ENCODE assay signal across 12 cellular contexts in genomic region chr3:11226042-11226370, GRCh38. TPM values are rescaled to one million over a fixed set of nuclear protein-coding genes. Genes with fewer than 3 reads are reported as not detected.
DNase-seq lines count a peak whose midpoint lies in the region; ATAC-seq, FAIRE-seq and TF ChIP-seq lines count a peak whose summit lies in the region.
"Had no signal": no experiment of that assay in that cellular context is flagged by ENCODE, and none has a peak within 500 bp of the region (broad histone marks: within the 10 kb centered on the region; RNA-seq: fewer than 3 reads in every experiment).

No MANE protein-coding gene starts in this region.

- no peaks in the 10 kb centered on the region for H3K79me2 ChIP-seq in hepatocyte

- H3K36me3 ChIP-seq in hepatocyte (replicated peaks; ENCODE audit: insufficient read depth, low read depth) (no peaks in the 10 kb centered on the region), small intestine (ENCODE audit: control insufficient read depth in 2 of 2, insufficient read depth in 2 of 2, low read length in 2 of 2) (no peaks in the 10 kb centered on the region)

- peaks cover 7% of the 10 kb centered on the region for H3K27me3 Mint-ChIP-seq in HFFc6 (ENCODE audit: insufficient read depth)
- peaks cover 2% of the 10 kb centered on the region for H3K27me3 Mint-ChIP-seq in glutamatergic neuron (ENCODE audit: unreplicated experiment)

- H3K27ac ChIP-seq in hepatocyte (peak overlapping the region; percentile 61), small intestine (ENCODE audit: low read depth in 1 of 2, low read length in 1 of 2) (peak overlapping the region; percentile 92)

- H3K4me2 ChIP-seq in hepatocyte, result no peak overlapping the region

- H3K9me2 ChIP-seq in hepatocyte (replicated peaks; ENCODE audit: insufficient read depth), result no peaks in the 10 kb centered on the region

- H2AFZ ChIP-seq in hepatocyte, result no peak overlapping the region

- H3K4me1 Mint-ChIP-seq in HFFc6 (ENCODE audit: low read depth) (peaks cover 69% of the 10 kb centered on the region), glutamatergic neuron (ENCODE audit: low read depth, unreplicated experiment) (no peaks in the 10 kb centered on the region)

- H3K9me3 Mint-ChIP-seq in HFFc6 (no peaks in the 10 kb centered on the region), glutamatergic neuron (ENCODE audit: unreplicated experiment) (no peaks in the 10 kb centered on the region)
- H3K9me3 Mint-ChIP-seq: activated naive CD4-positive, alpha-beta T cell treated with anti-CD3 and anti-CD28 coated beads, Interleukin-2, amount 10 ng/mL, durations not matched to agents 7 days and 5 days; T-helper 1 cell treated with Interleukin-12 subunit alpha and Interleukin-12 subunit beta and Interleukin-4 antibody, amounts not matched to agents 30 μg/mL and 1 μg/mL, for 36 hours had no signal

- H3K4me3 Mint-ChIP-seq in HFFc6 (peak overlapping the region; percentile 82), glutamatergic neuron (ENCODE audit: unreplicated experiment) (no peak overlapping the region)
- H3K4me3 Mint-ChIP-seq: activated naive CD4-positive, alpha-beta T cell treated with anti-CD3 and anti-CD28 coated beads, Interleukin-2, amount 10 ng/mL, durations not matched to agents 7 days and 5 days; T-helper 1 cell treated with Interleukin-12 subunit alpha and Interleukin-12 subunit beta and Interleukin-4 antibody, amounts not matched to agents 30 μg/mL and 1 μg/mL, for 36 hours had no signal

- 77% methylated on average over 6 of the region's 6 CpGs for WGBS in hepatocyte (ENCODE audit: low lambda C conversion rate, missing lambda C conversion rate)
- WGBS in small intestine, 3 donors, result 11 to 68% (median 34%) methylated on average over 6 of the region's 6 CpGs

- H3K9me3 ChIP-seq in hepatocyte (ENCODE audit: low read depth) (no peaks in the 10 kb centered on the region), small intestine (ENCODE audit: control insufficient read depth, low read depth) (no peaks in the 10 kb centered on the region)

- no peak for ATAC-seq in HG03457 (IDR thresholded peaks at IDR 0.05; ENCODE audit: unreplicated experiment)

- H3K27me3 ChIP-seq in hepatocyte, result no peaks in the 10 kb centered on the region
- no peaks in the 10 kb centered on the region for H3K27me3 ChIP-seq in small intestine (ENCODE audit: control insufficient read depth in 2 of 2, insufficient read depth in 2 of 2, low read length in 2 of 2)

- peak overlapping the region; percentile 38; the same call in 1 of the 2 replicates for H3K4me3 ChIP-seq in WI38 (ENCODE audit: low read depth, low read length)
- H3K4me3 ChIP-seq in hepatocyte, result no peak overlapping the region
- H3K4me3 ChIP-seq in small intestine (ENCODE audit: low read depth in 1 of 2, low read length in 2 of 2), result peak overlapping the region in 1 of 2 donors; percentile 41

- H3K27ac Mint-ChIP-seq in HFFc6 (peak overlapping the region; percentile 92), glutamatergic neuron (ENCODE audit: unreplicated experiment) (no peak overlapping the region)
- H3K27ac Mint-ChIP-seq: activated naive CD4-positive, alpha-beta T cell treated with anti-CD3 and anti-CD28 coated beads, Interleukin-2, amount 10 ng/mL, durations not matched to agents 7 days and 5 days; T-helper 1 cell treated with Interleukin-12 subunit alpha and Interleukin-12 subunit beta and Interleukin-4 antibody, amounts not matched to agents 30 μg/mL and 1 μg/mL, for 36 hours had no signal

- H4K20me1 ChIP-seq in hepatocyte (ENCODE audit: insufficient read depth, poor library complexity, severe bottlenecking), result no peaks in the 10 kb centered on the region

- peaks cover 16% of the 10 kb centered on the region; the same call in 1 of the 2 replicates for H3K36me3 Mint-ChIP-seq in HFFc6 (ENCODE audit: low read depth)
- H3K36me3 Mint-ChIP-seq in glutamatergic neuron (ENCODE audit: unreplicated experiment), result no peaks in the 10 kb centered on the region
- H3K36me3 Mint-ChIP-seq: activated naive CD4-positive, alpha-beta T cell treated with anti-CD3 and anti-CD28 coated beads, Interleukin-2, amount 10 ng/mL, durations not matched to agents 7 days and 5 days had no signal

- no peak for TF ChIP-seq CTCF in HFFc6 (IDR thresholded peaks at IDR 0.05)
- no peak for TF ChIP-seq CTCF in WI38 (IDR thresholded peaks at IDR 0.05; ENCODE audit: low read depth, low read length)
- TF ChIP-seq CTCF in hepatocyte (IDR thresholded peaks at IDR 0.05; ENCODE audit: poor library complexity), result no peak
- no peak for TF ChIP-seq CTCF in glutamatergic neuron (IDR thresholded peaks at IDR 0.05; ENCODE audit: partially characterized antibody, unreplicated experiment)

- no peaks in the 10 kb centered on the region for H3K4me1 ChIP-seq in hepatocyte (ENCODE audit: insufficient read depth)
- peaks cover 0 to 7% of the 10 kb centered on the region in 2 donors for H3K4me1 ChIP-seq in small intestine (ENCODE audit: control insufficient read depth in 2 of 2, insufficient read depth in 1 of 2, low read depth in 1 of 2, low read length in 1 of 2)

- DNase-seq in HFFc6 (no peak), hepatocyte (ENCODE audit: low spot score) (no peak), small intestine (peak; percentile 87), frontal cortex (ENCODE audit: low spot score in 2 of 2) (no peak), glomerular visceral epithelial cell (ENCODE audit: extremely low spot score) (no peak), glutamatergic neuron (no peak)
- DNase-seq: activated naive CD4-positive, alpha-beta T cell treated with anti-CD3 and anti-CD28 coated beads, Interleukin-2, amount 10 ng/mL, durations not matched to agents 7 days and 5 days; NCI-H510A had no signal

- FAIRE-seq in small intestine (lab: Jason Lieb, UNC), result no peak
- FAIRE-seq in frontal cortex (lab: Jason Lieb, UNC), result no peak
- FAIRE-seq: G401.6 had no signal

RNA-seq across cellular contexts. Expression of gene ATG7, which starts 46.2 kb away (rescaled TPM):
- 10 to 100 TPM; 44.5 to 53.0 (median 49.3) TPM for total RNA-seq in HFFc6 (2021; fragmentation: NEBNext Ultra II Directional; extraction: Animal tissue kit (Norgen Biotek cat#: 25700))
- 20.8 and 38.6 TPM in 2 replicates for total RNA-seq in hepatocyte
- 18.4 and 29.0 TPM in 2 replicates for polyA plus RNA-seq in hepatocyte
- 10 to 100 TPM in 1 of 3 donors, 1 to 10 TPM in 2; 7.8 to 15.2 (median 8.1) TPM for polyA plus RNA-seq in small intestine
- 19.2 TPM for total RNA-seq in frontal cortex
- total RNA-seq in glutamatergic neuron (ENCODE audit: unreplicated experiment), result 23.0 TPM
